In the genomic region with DNA sequence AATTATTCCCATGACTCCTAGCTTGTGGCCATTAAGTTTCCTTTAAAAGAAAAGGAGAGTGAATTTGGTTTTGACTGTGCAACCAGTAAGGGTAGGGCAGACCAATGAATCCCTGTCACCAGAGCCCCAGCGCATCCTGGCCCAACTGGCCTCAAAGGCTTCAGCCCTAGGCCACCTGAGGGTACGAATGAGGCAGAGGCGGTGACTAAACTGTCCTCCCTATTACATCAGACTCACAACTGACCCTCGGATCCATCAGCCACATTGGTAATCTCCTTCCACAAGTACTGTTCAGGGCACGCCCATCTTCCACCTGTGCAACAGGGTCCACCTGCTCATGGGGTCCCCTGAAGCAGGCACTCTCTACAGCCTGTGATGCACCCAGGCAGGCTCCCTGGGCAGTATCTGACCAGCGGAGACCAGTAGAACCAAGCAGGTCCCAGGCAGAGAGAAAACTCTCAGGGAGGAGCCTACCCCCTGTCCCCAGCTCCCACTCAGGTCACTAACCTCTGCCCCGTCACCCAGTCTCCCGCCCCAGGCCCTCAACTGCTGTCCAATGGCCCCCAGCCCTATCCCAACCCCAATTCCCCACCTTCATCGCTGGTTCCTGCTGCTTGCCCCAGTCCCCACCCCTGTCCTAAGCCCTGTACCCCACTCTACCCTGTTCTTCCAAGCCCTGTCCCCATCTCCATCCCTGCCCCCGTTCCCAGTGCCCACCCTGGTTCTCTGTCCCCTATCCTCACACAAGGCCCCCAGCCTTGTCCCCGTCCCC, we compare ENCODE assay signal across 1 cellular context.
TF ChIP-seq lines count a peak whose summit lies in the region.

No MANE protein-coding gene starts in this region.

TF ChIP-seq in IMR-90, 13 proteins besides CTCF, POLR2A, EP300 and RAD21:
- TF ChIP-seq, protein P1, sequence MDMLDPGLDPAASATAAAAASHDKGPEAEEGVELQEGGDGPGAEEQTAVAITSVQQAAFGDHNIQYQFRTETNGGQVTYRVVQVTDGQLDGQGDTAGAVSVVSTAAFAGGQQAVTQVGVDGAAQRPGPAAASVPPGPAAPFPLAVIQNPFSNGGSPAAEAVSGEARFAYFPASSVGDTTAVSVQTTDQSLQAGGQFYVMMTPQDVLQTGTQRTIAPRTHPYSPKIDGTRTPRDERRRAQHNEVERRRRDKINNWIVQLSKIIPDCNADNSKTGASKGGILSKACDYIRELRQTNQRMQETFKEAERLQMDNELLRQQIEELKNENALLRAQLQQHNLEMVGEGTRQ (IDR thresholded peaks at IDR 0.05; ENCODE audit: low read depth, low read length): no peak
- TF ChIP-seq RCOR1 (IDR thresholded peaks at IDR 0.05; ENCODE audit: insufficient replicate concordance, low read length) (no peak), CEBPB (IDR thresholded peaks at IDR 0.05; ENCODE audit: low read depth, low read length) (no peak), CHD1 (IDR thresholded peaks at IDR 0.05; ENCODE audit: low read depth, low read length) (no peak), MAZ (IDR thresholded peaks at IDR 0.05; ENCODE audit: borderline replicate concordance, low read depth, low read length) (no peak), SMC3 (IDR thresholded peaks at IDR 0.05; ENCODE audit: low read depth, low read length) (no peak)
